Comparison of ENCODE assay signal across 1 cellular context in genomic region chr16:85799497-85800320, GRCh38.
A peak's percentile ranks its signal among the peaks of the same experiment; 100 is the strongest.
TF ChIP-seq lines count a peak whose summit lies in the region.

Gene COX4I1 (plus strand): TSS chr16:85799695. CDS start chr16:85801206, 1,511 bp downstream.
Gene EMC8 (minus strand): TSS chr16:85799544. CDS start chr16:85799295, 249 bp downstream.

TF ChIP-seq in K562, 482 proteins besides CTCF, POLR2A, EP300 and RAD21 (continued from another document):
- TF ChIP-seq ETV5 (CRISPR knock-in tag; IDR thresholded peaks at IDR 0.05; ENCODE audit: low read depth) (peak; percentile 96), CEBPG (CRISPR knock-in tag; IDR thresholded peaks at IDR 0.05) (no peak), CEBPG (tag; conservative IDR thresholded peaks at IDR 0.05 in 1 of 2, IDR thresholded peaks at IDR 0.05 in 1 of 2) (peak in 1 of 2 experiments; percentile 18; a peak in 1 of 4 replicates), NRF1 (conservative IDR thresholded peaks at IDR 0.05 in 1 of 2, IDR thresholded peaks at IDR 0.05 in 1 of 2) (peak; percentile 52 to 73; a peak in 3 of 4 replicates), ZC3H4 (CRISPR knock-in tag; IDR thresholded peaks at IDR 0.05; ENCODE audit: borderline replicate concordance) (no peak), RBFOX2 (IDR thresholded peaks at IDR 0.05; ENCODE audit: low read depth, low read length) (peak; percentile 98), JUND (IDR thresholded peaks at IDR 0.05; ENCODE audit: borderline replicate concordance, low read depth, low read length) (peak; percentile 59; the same call in 1 of the 2 replicates), JUND (tag; IDR thresholded peaks at IDR 0.05; ENCODE audit: borderline replicate concordance, low read depth, low read length) (0 out of 3 replicates have a peak, but pooled peaks have one; percentile 49), CREB1 (IDR thresholded peaks at IDR 0.05) (peak; percentile 59), CREB1 (CRISPR knock-in tag; IDR thresholded peaks at IDR 0.05) (peak; percentile 26), ZBTB8A (IDR thresholded peaks at IDR 0.05; ENCODE audit: partially characterized antibody) (no peak), ZNF76 (CRISPR knock-in tag; IDR thresholded peaks at IDR 0.05; ENCODE audit: borderline replicate concordance) (peak; percentile 85), CREM (IDR thresholded peaks at IDR 0.05; ENCODE audit: low read depth) (peak; percentile 78), FOXJ2 (tag; IDR thresholded peaks at IDR 0.05) (peak; percentile 45; the same call in 1 of the 2 replicates), POLR2AphosphoS5 (IDR thresholded peaks at IDR 0.05; ENCODE audit: control insufficient read depth, insufficient read depth, low read depth, low read length) (peak; percentile 78), TAF1 (IDR thresholded peaks at IDR 0.05; ENCODE audit: control insufficient read depth, extremely low read depth, insufficient read depth, low read length, severe bottlenecking) (peak; percentile 93), ZNF766 (CRISPR knock-in tag; conservative IDR thresholded peaks at IDR 0.05) (no peak), ZNF511 (CRISPR knock-in tag; IDR thresholded peaks at IDR 0.05) (peak; percentile 53; the same call in 1 of the 2 replicates), TARDBP (IDR thresholded peaks at IDR 0.05) (no peak), ZBTB17 (CRISPR knock-in tag; IDR thresholded peaks at IDR 0.05) (peak; percentile 28; the same call in 1 of the 2 replicates), POLR2H (tag; IDR thresholded peaks at IDR 0.05; ENCODE audit: low read depth) (peak; percentile 38; the same call in 1 of the 2 replicates), CBX8 (IDR thresholded peaks at IDR 0.05; ENCODE audit: borderline replicate concordance, extremely low read depth, low read depth, low read length, poor library complexity, severe bottlenecking) (no peak), SNRNP70 (optimal IDR thresholded peaks at IDR 0.05; ENCODE audit: low read depth, low read length) (no peak), CHD1 (IDR thresholded peaks at IDR 0.05; ENCODE audit: low read length) (peak; percentile 71), ZNF639 (CRISPR knock-in tag; conservative IDR thresholded peaks at IDR 0.05 in 1 of 2, IDR thresholded peaks at IDR 0.05 in 1 of 2) (peak; percentile 89 to 97; a peak in 3 of 4 replicates), NUFIP1 (IDR thresholded peaks at IDR 0.05; ENCODE audit: partially characterized antibody) (no peak), NR2C2 (CRISPR knock-in tag; IDR thresholded peaks at IDR 0.05) (peak; percentile 84), NR2C2 (tag; IDR thresholded peaks at IDR 0.05) (peak; percentile 96), HES1 (IDR thresholded peaks at IDR 0.05; ENCODE audit: low read depth) (no peak), DNMT1 (IDR thresholded peaks at IDR 0.05) (no peak), ZNF316 (IDR thresholded peaks at IDR 0.05) (no peak), KDM4B (IDR thresholded peaks at IDR 0.05; ENCODE audit: borderline replicate concordance in 2 of 2, low read depth in 1 of 2) (peak in 1 of 2 experiments; percentile 78; a peak in 1 of 4 replicates), ZBTB1 (CRISPR knock-in tag; IDR thresholded peaks at IDR 0.05; ENCODE audit: borderline replicate concordance, low read depth) (peak; percentile 84), EP400 (IDR thresholded peaks at IDR 0.05) (peak; percentile 87; the same call in 1 of the 2 replicates), PHF8 (IDR thresholded peaks at IDR 0.05; ENCODE audit: borderline replicate concordance, low read length) (peak; percentile 96; the same call in 1 of the 2 replicates), TFAM (CRISPR knock-in tag; conservative IDR thresholded peaks at IDR 0.05) (no peak), MTA3 (IDR thresholded peaks at IDR 0.05; ENCODE audit: borderline replicate concordance) (peak; percentile 63; the same call in 1 of the 2 replicates), STAG1 (CRISPR knock-in tag; IDR thresholded peaks at IDR 0.05; ENCODE audit: borderline replicate concordance) (peak; percentile 22; the same call in 1 of the 2 replicates), HMGN3 (IDR thresholded peaks at IDR 0.05; ENCODE audit: borderline replicate concordance, extremely low read depth, insufficient read length, low read depth, low read length) (peak; percentile 29), MAZ (CRISPR knock-in tag; conservative IDR thresholded peaks at IDR 0.05 in 1 of 2, IDR thresholded peaks at IDR 0.05 in 1 of 2) (peak in 1 of 2 experiments; percentile 36; a peak in 1 of 4 replicates), ATF7 (IDR thresholded peaks at IDR 0.05) (peak; percentile 90)
- TF ChIP-seq, protein P1, sequence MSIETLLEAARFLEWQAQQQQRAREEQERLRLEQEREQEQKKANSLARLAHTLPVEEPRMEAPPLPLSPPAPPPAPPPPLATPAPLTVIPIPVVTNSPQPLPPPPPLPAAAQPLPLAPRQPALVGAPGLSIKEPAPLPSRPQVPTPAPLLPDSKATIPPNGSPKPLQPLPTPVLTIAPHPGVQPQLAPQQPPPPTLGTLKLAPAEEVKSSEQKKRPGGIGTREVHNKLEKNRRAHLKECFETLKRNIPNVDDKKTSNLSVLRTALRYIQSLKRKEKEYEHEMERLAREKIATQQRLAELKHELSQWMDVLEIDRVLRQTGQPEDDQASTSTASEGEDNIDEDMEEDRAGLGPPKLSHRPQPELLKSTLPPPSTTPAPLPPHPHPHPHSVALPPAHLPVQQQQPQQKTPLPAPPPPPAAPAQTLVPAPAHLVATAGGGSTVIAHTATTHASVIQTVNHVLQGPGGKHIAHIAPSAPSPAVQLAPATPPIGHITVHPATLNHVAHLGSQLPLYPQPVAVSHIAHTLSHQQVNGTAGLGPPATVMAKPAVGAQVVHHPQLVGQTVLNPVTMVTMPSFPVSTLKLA (conservative IDR thresholded peaks at IDR 0.05) = peak; percentile 76 to 86
- TF ChIP-seq, protein P2, sequence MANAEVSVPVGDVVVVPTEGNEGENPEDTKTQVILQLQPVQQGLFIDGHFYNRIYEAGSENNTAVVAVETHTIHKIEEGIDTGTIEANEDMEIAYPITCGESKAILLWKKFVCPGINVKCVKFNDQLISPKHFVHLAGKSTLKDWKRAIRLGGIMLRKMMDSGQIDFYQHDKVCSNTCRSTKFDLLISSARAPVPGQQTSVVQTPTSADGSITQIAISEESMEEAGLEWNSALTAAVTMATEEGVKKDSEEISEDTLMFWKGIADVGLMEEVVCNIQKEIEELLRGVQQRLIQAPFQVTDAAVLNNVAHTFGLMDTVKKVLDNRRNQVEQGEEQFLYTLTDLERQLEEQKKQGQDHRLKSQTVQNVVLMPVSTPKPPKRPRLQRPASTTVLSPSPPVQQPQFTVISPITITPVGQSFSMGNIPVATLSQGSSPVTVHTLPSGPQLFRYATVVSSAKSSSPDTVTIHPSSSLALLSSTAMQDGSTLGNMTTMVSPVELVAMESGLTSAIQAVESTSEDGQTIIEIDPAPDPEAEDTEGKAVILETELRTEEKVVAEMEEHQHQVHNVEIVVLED (CRISPR knock-in tag; IDR thresholded peaks at IDR 0.05) = peak; percentile 69
- TF ChIP-seq, protein P3, sequence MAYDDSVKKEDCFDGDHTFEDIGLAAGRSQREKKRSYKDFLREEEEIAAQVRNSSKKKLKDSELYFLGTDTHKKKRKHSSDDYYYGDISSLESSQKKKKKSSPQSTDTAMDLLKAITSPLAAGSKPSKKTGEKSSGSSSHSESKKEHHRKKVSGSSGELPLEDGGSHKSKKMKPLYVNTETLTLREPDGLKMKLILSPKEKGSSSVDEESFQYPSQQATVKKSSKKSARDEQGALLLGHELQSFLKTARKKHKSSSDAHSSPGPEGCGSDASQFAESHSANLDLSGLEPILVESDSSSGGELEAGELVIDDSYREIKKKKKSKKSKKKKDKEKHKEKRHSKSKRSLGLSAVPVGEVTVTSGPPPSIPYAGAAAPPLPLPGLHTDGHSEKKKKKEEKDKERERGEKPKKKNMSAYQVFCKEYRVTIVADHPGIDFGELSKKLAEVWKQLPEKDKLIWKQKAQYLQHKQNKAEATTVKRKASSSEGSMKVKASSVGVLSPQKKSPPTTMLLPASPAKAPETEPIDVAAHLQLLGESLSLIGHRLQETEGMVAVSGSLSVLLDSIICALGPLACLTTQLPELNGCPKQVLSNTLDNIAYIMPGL (CRISPR knock-in tag; IDR thresholded peaks at IDR 0.05) = peak; percentile 94
- TF ChIP-seq, protein P4, sequence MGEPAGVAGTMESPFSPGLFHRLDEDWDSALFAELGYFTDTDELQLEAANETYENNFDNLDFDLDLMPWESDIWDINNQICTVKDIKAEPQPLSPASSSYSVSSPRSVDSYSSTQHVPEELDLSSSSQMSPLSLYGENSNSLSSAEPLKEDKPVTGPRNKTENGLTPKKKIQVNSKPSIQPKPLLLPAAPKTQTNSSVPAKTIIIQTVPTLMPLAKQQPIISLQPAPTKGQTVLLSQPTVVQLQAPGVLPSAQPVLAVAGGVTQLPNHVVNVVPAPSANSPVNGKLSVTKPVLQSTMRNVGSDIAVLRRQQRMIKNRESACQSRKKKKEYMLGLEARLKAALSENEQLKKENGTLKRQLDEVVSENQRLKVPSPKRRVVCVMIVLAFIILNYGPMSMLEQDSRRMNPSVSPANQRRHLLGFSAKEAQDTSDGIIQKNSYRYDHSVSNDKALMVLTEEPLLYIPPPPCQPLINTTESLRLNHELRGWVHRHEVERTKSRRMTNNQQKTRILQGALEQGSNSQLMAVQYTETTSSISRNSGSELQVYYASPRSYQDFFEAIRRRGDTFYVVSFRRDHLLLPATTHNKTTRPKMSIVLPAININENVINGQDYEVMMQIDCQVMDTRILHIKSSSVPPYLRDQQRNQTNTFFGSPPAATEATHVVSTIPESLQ (CRISPR knock-in tag; IDR thresholded peaks at IDR 0.05) = peak; percentile 89
- TF ChIP-seq, protein P5, sequence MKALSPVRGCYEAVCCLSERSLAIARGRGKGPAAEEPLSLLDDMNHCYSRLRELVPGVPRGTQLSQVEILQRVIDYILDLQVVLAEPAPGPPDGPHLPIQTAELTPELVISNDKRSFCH (CRISPR knock-in tag; IDR thresholded peaks at IDR 0.05) = no peak
- TF ChIP-seq, protein P5 (tag; IDR thresholded peaks at IDR 0.05) = no peak
